Comparison of ENCODE assay signal across 27 cellular contexts in the genomic region with DNA sequence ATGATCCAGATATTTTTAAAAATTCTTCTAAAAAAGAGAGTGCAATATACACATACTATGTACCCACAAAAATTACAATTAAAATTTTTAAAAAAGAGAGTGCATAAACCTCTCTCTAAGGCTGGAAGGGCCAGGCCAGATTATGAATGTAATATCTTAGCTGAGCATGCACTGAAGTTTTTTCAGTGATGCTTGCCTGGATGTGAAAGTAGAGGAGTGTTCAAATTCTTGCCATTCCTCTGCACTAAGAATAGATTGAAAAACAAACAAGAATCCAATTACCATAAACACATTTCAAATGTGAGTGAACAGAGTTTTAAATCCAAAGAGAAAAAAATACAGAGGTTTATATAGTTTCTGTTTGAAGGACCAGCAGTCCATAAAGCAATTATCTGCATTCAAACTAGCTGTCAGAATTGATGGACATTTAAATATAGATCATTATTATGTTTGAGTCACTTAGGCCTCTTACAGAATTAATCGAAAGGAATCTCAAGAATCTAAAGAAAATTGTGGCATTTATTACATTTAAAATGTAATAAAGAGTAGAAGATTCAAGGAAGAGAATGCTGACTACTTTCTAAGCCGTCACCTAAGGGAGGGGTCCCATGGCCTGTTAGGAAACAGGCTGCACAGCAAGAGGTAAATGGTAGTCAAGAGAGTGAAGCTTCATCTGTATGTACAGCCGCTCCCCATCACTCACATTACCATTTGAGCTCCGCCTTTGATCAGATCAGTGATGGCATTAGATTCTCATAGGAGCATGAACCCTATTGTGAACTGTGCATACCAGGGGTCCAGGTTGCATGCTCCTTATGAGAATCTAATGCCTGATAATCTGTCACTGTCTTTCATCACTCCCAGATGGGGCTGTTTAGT.
DNase-seq lines count a peak whose midpoint lies in the region; ATAC-seq and TF ChIP-seq lines count a peak whose summit lies in the region.
"Had no signal": no experiment of that assay in that cellular context is flagged by ENCODE, and none has a peak within 500 bp of the region (broad histone marks: within the 10 kb centered on the region; RNA-seq: fewer than 3 reads in every experiment).

No MANE protein-coding gene starts in this region.

- peaks cover 20 to 37% of the 10 kb centered on the region in 2 donors for H3K4me1 ChIP-seq in thyroid gland
- H3K4me1 ChIP-seq: lower lobe of right lung had no signal

- H3K4me3 ChIP-seq in thyroid gland (replicated peaks in 1 of 3): no peak overlapping the region
- H3K4me3 ChIP-seq: K562, lower lobe of right lung, mucosa of descending colon, ovary had no signal

- peaks cover 5% of the 10 kb centered on the region for H3K9me3 Mint-ChIP-seq in chondrocyte (ENCODE audit: low read depth)
- H3K9me3 Mint-ChIP-seq: activated naive CD4-positive, alpha-beta T cell treated with anti-CD3 and anti-CD28 coated beads, Interleukin-2, amount 50 U/mL, for 24 hours had no signal

- peaks cover 19% of the 10 kb centered on the region for H3K4me1 Mint-ChIP-seq in chondrocyte (ENCODE audit: low read depth)
- H3K4me1 Mint-ChIP-seq: activated naive CD4-positive, alpha-beta T cell treated with anti-CD3 and anti-CD28 coated beads, Interleukin-2, amount 50 U/mL, for 24 hours; CD4-positive, alpha-beta memory T cell; nephron had no signal

- TF ChIP-seq CTCF in chondrocyte (IDR thresholded peaks at IDR 0.05) (no peak), thyroid gland (IDR thresholded peaks at IDR 0.05) (peak in 1 of 6 experiments; percentile 7)

- DNase-seq in GM04503 (ENCODE audit: low read depth) (peak; percentile 2), chondrocyte (ENCODE audit: low spot score) (no peak), kidney glomerular epithelial cell (lab: John Stamatoyannopoulos, UW) (peak; percentile 32), thyroid gland (peak; percentile 9 to 15), DMS79 treated with DMSO at 0.1 percent for 48 hours (lab: John Stamatoyannopoulos, UW) (no peak), T-helper 2 cell (no peak)
- DNase-seq: activated CD4-positive, alpha-beta T cell treated with anti-CD3 and anti-CD28 coated beads, Interleukin-2, amount 50 U/mL, for 48 hours; activated CD8-positive, alpha-beta memory T cell treated with anti-CD3 and anti-CD28 coated beads, Interleukin-2, amount 50 U/mL, for 48 hours; CD4-positive, alpha-beta memory T cell; dermis blood vessel endothelial cell; glutamatergic neuron; GOT3; kidney; lower lobe of right lung; mucosa of descending colon; NCI-H1105 treated with DMSO at 0.1 percent for 48 hours; NCI-H1930; NCI-H2227 treated with DMSO at 0.1 percent for 48 hours; NCI-H526 treated with DMSO at 0.1 percent for 48 hours; ovary; retina; T-helper 1 cell had no signal

- H3K27me3 Mint-ChIP-seq in chondrocyte (ENCODE audit: low read depth): no peaks in the 10 kb centered on the region

- peak in 1 of 2 donors; percentile 25 for TF ChIP-seq POLR2A in thyroid gland (IDR thresholded peaks at IDR 0.05)

- WGBS in thyroid gland, 2 donors: 75 to 88% methylated on average over 4 of the region's 4 CpGs

- no peak overlapping the region for H3K4me3 Mint-ChIP-seq in chondrocyte (ENCODE audit: unreplicated experiment)
- H3K4me3 Mint-ChIP-seq: activated naive CD4-positive, alpha-beta T cell treated with anti-CD3 and anti-CD28 coated beads, Interleukin-2, amount 50 U/mL, for 24 hours; CD4-positive, alpha-beta memory T cell; nephron; type B pancreatic cell had no signal

- no peak for ATAC-seq in HG03135 (IDR thresholded peaks at IDR 0.05; ENCODE audit: unreplicated experiment)
- ATAC-seq: K562, mucosa of descending colon had no signal

- H3K27me3 ChIP-seq in thyroid gland: no peaks in the 10 kb centered on the region
- H3K27me3 ChIP-seq: ovary had no signal

- no peaks in the 10 kb centered on the region for H3K9me3 ChIP-seq in thyroid gland
- H3K9me3 ChIP-seq: lower lobe of right lung, mucosa of descending colon, ovary had no signal

- peak overlapping the region; percentile 82 to 99 (median 92) for H3K27ac ChIP-seq in thyroid gland
- H3K27ac ChIP-seq: lower lobe of right lung, ovary had no signal

- H3K36me3 Mint-ChIP-seq in chondrocyte (ENCODE audit: low read depth): peaks cover 4% of the 10 kb centered on the region
- H3K36me3 Mint-ChIP-seq: activated naive CD4-positive, alpha-beta T cell treated with anti-CD3 and anti-CD28 coated beads, Interleukin-2, amount 50 U/mL, for 24 hours; CD4-positive, alpha-beta memory T cell; type B pancreatic cell had no signal

- no peaks in the 10 kb centered on the region for H3K36me3 ChIP-seq in thyroid gland
- H3K36me3 ChIP-seq: lower lobe of right lung, ovary had no signal

- H3K27ac Mint-ChIP-seq in chondrocyte (ENCODE audit: unreplicated experiment): peak overlapping the region; percentile 47
- H3K27ac Mint-ChIP-seq: activated naive CD4-positive, alpha-beta T cell treated with anti-CD3 and anti-CD28 coated beads, Interleukin-2, amount 50 U/mL, for 24 hours; CD4-positive, alpha-beta memory T cell; type B pancreatic cell had no signal

- intact Hi-C loops in thyroid gland (cut with DNase I): no loop called here

Comparison
In these comparisons a context has a peak if more than half of its experiments do, and no peak if none do; other contexts are left out.
1. DNase-seq: peak in GM04503 (single experiment), kidney glomerular epithelial cell (single experiment) and thyroid gland (2 of 2); none in chondrocyte (single experiment), DMS79 treated with DMSO at 0.1 percent for 48 hours (single experiment) and T-helper 2 cell (0 of 5).